In the genomic region with DNA sequence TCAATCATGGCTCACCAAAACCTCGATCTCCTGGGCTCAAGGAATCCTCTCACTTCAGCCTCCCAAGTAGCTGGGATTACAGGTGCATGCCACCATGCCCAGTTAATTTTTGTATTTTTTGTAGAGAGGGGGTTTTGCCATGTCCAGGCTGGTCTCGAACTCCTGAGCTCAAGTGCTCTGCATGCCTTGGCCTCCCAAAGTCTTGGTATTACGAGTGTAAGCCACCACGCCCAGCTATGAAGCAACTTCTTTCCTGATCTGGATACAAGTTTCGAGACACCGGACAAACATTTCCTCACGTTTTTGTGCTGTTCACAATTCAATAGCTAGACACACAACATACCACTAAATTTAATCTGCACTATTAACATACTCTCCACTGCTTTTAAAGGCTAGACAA, we compare ENCODE assay signal across 27 cellular contexts.
"Had no signal": no experiment of that assay in that cellular context is flagged by ENCODE, and none has a peak within 500 bp of the region (broad histone marks: within the 10 kb centered on the region; RNA-seq: fewer than 3 reads in every experiment).

No MANE protein-coding gene starts in this region.

- H3K27ac Mint-ChIP-seq: activated naive CD4-positive, alpha-beta T cell treated with anti-CD3 and anti-CD28 coated beads, Interleukin-2, amount 50 U/mL, for 24 hours; T-cell had no signal

- H3K4me3 Mint-ChIP-seq: activated naive CD4-positive, alpha-beta T cell treated with anti-CD3 and anti-CD28 coated beads, Interleukin-2, amount 50 U/mL, for 24 hours; central memory CD8-positive, alpha-beta T cell; T-cell had no signal

- H3K36me3 Mint-ChIP-seq: activated naive CD4-positive, alpha-beta T cell treated with anti-CD3 and anti-CD28 coated beads, Interleukin-2, amount 50 U/mL, for 24 hours; T-cell had no signal

- ATAC-seq: body of pancreas, K562, Panc1, Right ventricle myocardium inferior, T-cell had no signal

- H3K9me3 Mint-ChIP-seq: activated naive CD4-positive, alpha-beta T cell treated with anti-CD3 and anti-CD28 coated beads, Interleukin-2, amount 50 U/mL, for 24 hours; central memory CD8-positive, alpha-beta T cell; T-cell had no signal

- DNase-seq: activated CD4-positive, alpha-beta T cell treated with anti-CD3 and anti-CD28 coated beads for 48 hours; activated CD4-positive, alpha-beta T cell treated with anti-CD3 and anti-CD28 coated beads, Interleukin-2, amount 50 U/mL, for 4 hours; activated effector memory CD4-positive, alpha-beta T cell treated with Interleukin-2 at 50 U/mL for 16 hours; activated naive CD4-positive, alpha-beta T cell; aorta; body of pancreas; Karpas-422; MM.1S; NCI-H1105; NCI-H1436; NCI-H1694 treated with DMSO at 0.1 percent for 48 hours; NCI-H2029 treated with DMSO at 0.1 percent for 48 hours; NCI-H345; NCI-H510A; NCI-H526 treated with DMSO at 0.1 percent for 48 hours; NCI-H82; OCI-M1; RPMI8226; T-cell; T-helper 2 cell; T1000; WERI-Rb-1 had no signal
